Comparison of ENCODE assay signal across 1 cellular context in the genomic region with DNA sequence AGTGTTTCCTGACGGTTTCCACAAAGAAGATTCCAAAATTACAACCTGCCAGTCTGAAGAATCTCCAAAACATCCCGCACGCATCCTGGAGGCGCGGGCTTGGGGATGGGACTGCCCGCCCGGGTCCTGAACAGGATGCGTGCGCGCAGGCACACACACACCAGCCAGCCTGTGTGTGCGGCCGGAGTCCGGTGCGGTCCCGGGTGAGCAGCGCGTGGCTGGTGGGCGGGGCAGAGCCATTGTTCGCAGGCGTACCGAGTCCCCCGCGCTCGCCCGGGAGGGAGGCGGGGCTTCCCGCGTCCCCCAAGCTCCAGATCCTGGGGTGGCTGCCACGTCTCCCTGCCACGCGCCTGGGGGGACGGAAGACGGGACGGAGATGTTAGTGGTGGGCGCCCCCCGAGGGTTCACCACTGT.
A peak's percentile ranks its signal among the peaks of the same experiment; 100 is the strongest.
TF ChIP-seq lines count a peak whose summit lies in the region.

No MANE protein-coding gene starts in this region.

TF ChIP-seq in GM12878, 131 proteins besides CTCF, POLR2A, EP300 and RAD21:
- TF ChIP-seq, protein P1, sequence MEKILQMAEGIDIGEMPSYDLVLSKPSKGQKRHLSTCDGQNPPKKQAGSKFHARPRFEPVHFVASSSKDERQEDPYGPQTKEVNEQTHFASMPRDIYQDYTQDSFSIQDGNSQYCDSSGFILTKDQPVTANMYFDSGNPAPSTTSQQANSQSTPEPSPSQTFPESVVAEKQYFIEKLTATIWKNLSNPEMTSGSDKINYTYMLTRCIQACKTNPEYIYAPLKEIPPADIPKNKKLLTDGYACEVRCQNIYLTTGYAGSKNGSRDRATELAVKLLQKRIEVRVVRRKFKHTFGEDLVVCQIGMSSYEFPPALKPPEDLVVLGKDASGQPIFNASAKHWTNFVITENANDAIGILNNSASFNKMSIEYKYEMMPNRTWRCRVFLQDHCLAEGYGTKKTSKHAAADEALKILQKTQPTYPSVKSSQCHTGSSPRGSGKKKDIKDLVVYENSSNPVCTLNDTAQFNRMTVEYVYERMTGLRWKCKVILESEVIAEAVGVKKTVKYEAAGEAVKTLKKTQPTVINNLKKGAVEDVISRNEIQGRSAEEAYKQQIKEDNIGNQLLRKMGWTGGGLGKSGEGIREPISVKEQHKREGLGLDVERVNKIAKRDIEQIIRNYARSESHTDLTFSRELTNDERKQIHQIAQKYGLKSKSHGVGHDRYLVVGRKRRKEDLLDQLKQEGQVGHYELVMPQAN (conservative IDR thresholded peaks at IDR 0.05) = 0 out of 2 replicates have a peak, but pooled peaks have one; percentile 29
- TF ChIP-seq GATAD2B (conservative IDR thresholded peaks at IDR 0.05; ENCODE audit: low read depth) (peak; percentile 52), LARP7 (IDR thresholded peaks at IDR 0.05) (0 out of 2 replicates have a peak, but pooled peaks have one; percentile 34), RB1 (IDR thresholded peaks at IDR 0.05; ENCODE audit: borderline replicate concordance) (peak; percentile 38; the same call in 1 of the 2 replicates), RUNX3 (IDR thresholded peaks at IDR 0.05; ENCODE audit: low read length) (peak; percentile 52; the same call in 1 of the 2 replicates), HDAC6 (IDR thresholded peaks at IDR 0.05; ENCODE audit: unreplicated experiment) (no peak), DPF2 (IDR thresholded peaks at IDR 0.05) (peak; percentile 8; the same call in 1 of the 2 replicates), BHLHE40 (IDR thresholded peaks at IDR 0.05; ENCODE audit: borderline replicate concordance in 1 of 2, low read depth in 2 of 2, low read length in 1 of 2) (peak; percentile 97 to 100), SMAD5 (IDR thresholded peaks at IDR 0.05; ENCODE audit: low read depth) (no peak), EGR1 (IDR thresholded peaks at IDR 0.05; ENCODE audit: borderline replicate concordance in 1 of 2, low read depth in 2 of 2, low read length in 2 of 2) (peak in 1 of 2 experiments; percentile 5; a peak in 1 of 3 replicates), SIN3A (IDR thresholded peaks at IDR 0.05; ENCODE audit: low read depth, low read length) (0 out of 2 replicates have a peak, but pooled peaks have one; percentile 9), MXI1 (IDR thresholded peaks at IDR 0.05; ENCODE audit: low read depth, low read length) (peak; percentile 62; the same call in 1 of the 2 replicates), ZNF24 (IDR thresholded peaks at IDR 0.05) (no peak), CREB1 (IDR thresholded peaks at IDR 0.05; ENCODE audit: low read depth) (peak; percentile 17; the same call in 1 of the 2 replicates), SMARCA5 (IDR thresholded peaks at IDR 0.05) (0 out of 2 replicates have a peak, but pooled peaks have one; percentile 29), IKZF2 (IDR thresholded peaks at IDR 0.05) (peak; percentile 38 to 46; a peak in 2 of 4 replicates), PAX5 (IDR thresholded peaks at IDR 0.05; ENCODE audit: borderline replicate concordance, low read depth, low read length) (no peak; the same call in 1 of the 2 replicates), ZNF207 (IDR thresholded peaks at IDR 0.05; ENCODE audit: borderline replicate concordance) (0 out of 2 replicates have a peak, but pooled peaks have one; percentile 54), EED (IDR thresholded peaks at IDR 0.05; ENCODE audit: low read depth) (peak; percentile 47; the same call in 1 of the 2 replicates), JUND (IDR thresholded peaks at IDR 0.05; ENCODE audit: low read depth, low read length) (no peak), NRF1 (conservative IDR thresholded peaks at IDR 0.05; ENCODE audit: low read depth, low read length) (0 out of 2 replicates have a peak, but pooled peaks have one; percentile 6), IKZF1 (conservative IDR thresholded peaks at IDR 0.05) (peak; percentile 75), BACH1 (IDR thresholded peaks at IDR 0.05; ENCODE audit: borderline replicate concordance) (peak; percentile 78)
- TF ChIP-seq, protein P2, sequence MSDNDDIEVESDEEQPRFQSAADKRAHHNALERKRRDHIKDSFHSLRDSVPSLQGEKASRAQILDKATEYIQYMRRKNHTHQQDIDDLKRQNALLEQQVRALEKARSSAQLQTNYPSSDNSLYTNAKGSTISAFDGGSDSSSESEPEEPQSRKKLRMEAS (IDR thresholded peaks at IDR 0.05; ENCODE audit: low read depth, low read length) = peak; percentile 67; the same call in 1 of the 2 replicates
